9 cellular contexts compared by ENCODE assay signal in genomic region chr14:33035795-33036194, GRCh38.
"Had no signal": no experiment of that assay in that cellular context is flagged by ENCODE, and none has a peak within 500 bp of the region (broad histone marks: within the 10 kb centered on the region; RNA-seq: fewer than 3 reads in every experiment).

No MANE protein-coding gene starts in this region.

- FAIRE-seq: HepG2 had no signal

- H2AFZ ChIP-seq: GM23248 had no signal

- ATAC-seq: HCT116, HepG2 had no signal

- H3K9me3 ChIP-seq: HAP-1 had no signal

- H3K4me1 ChIP-seq: HAP-1 had no signal

- H3K9ac ChIP-seq: GM23248 had no signal

- H3K36me3 ChIP-seq: HAP-1 had no signal

- H3K27ac ChIP-seq: GM23248, HL-60 had no signal

- DNase-seq: GM23248, GOT3, H7, HFFc6, KBM-7 had no signal

- H3K4me3 ChIP-seq: GM23248, HAP-1 had no signal
